Comparison of ENCODE assay signal across 20 cellular contexts in the genomic region with DNA sequence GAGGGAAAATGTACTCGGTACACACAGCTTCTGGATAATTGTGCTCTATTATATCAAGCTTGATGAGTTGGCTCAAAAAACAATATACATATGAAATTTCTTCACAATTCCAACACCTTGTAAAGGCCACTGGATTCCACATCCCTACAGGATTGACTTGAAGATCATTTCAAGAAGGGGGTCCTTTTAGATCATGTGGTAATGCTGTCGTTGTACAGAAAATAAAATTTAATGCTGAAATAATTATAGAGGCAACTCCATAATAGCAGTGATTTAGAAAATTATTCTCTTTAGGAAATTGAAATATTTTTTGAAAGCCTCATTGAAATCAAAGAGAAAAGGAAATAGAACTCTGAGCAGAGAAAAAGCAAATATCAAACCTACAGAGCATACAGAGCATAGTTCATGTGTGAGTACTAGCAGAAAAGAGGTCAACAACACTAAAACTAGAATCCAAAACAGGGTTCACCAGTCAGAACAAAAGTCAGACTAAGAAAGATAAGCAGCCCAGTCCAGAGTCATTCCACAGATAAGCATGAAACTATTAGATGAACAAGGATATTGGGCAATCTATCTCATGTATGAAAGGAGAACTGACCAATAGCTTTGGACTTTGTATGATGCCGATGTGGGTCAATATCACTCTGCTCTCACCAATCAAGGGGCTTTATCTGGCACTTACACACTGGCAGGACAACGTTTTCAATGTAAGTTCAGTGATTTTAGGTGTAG.
"Had no signal": no experiment of that assay in that cellular context is flagged by ENCODE, and none has a peak within 500 bp of the region (broad histone marks: within the 10 kb centered on the region; RNA-seq: fewer than 3 reads in every experiment).

No MANE protein-coding gene starts in this region.

- H3K36me3 Mint-ChIP-seq: mesothelial cell of epicardium; natural killer cell treated with Interleukin-12 subunit alpha and Interleukin-12 subunit beta and Interleukin-15 and Interleukin-18, amount 100 ng/mL, for 72 hours; stimulated activated memory B cell treated with anti-CD40 and anti-IgM and Interleukin-4, amounts not matched to agents 10 μg/mL and 1 μg/mL and 100 μg/mL, for 72 hours; T-cell had no signal

- H3K27me3 Mint-ChIP-seq: stimulated activated memory B cell treated with anti-CD40 and anti-IgM and Interleukin-4, amounts not matched to agents 10 μg/mL and 1 μg/mL and 100 μg/mL, for 72 hours; T-cell had no signal

- ATAC-seq: activated CD4-positive, CD25-positive, alpha-beta regulatory T cell treated with anti-CD3 and anti-CD28 coated beads, Interleukin-2, amount 50 U/mL, for 24 hours; activated CD8-positive, alpha-beta T cell treated with anti-CD3 and anti-CD28 coated beads, Interleukin-2, amount 10 ng/mL, durations not matched to agents 7 days and 5 days; left cardiac atrium; natural killer cell treated with Interleukin-12 subunit alpha and Interleukin-12 subunit beta and Interleukin-15 and Interleukin-18, amount 100 ng/mL, for 72 hours; sciatic nerve; stimulated activated memory B cell treated with anti-CD40 and anti-IgM and Interleukin-4, amounts not matched to agents 10 μg/mL and 1 μg/mL and 100 μg/mL, for 72 hours; T-cell had no signal

- H3K4me3 ChIP-seq: lung, pancreas, testis, upper lobe of left lung had no signal

- H3K9me3 Mint-ChIP-seq: activated CD4-positive, alpha-beta T cell treated with anti-CD3 and anti-CD28 coated beads, Interleukin-2, amount 10 ng/mL, durations not matched to agents 7 days and 5 days; natural killer cell treated with Interleukin-12 subunit alpha and Interleukin-12 subunit beta and Interleukin-15 and Interleukin-18, amount 100 ng/mL, for 72 hours; stimulated activated memory B cell treated with anti-CD40 and anti-IgM and Interleukin-4, amounts not matched to agents 10 μg/mL and 1 μg/mL and 100 μg/mL, for 72 hours had no signal

- H3K4me1 ChIP-seq: testis, upper lobe of left lung had no signal

- DNase-seq: activated CD4-positive, alpha-beta T cell treated with anti-CD3 and anti-CD28 coated beads, Interleukin-2, amount 10 ng/mL, durations not matched to agents 7 days and 5 days; activated CD8-positive, alpha-beta T cell treated with anti-CD3 and anti-CD28 coated beads, Interleukin-2, amount 10 ng/mL, durations not matched to agents 7 days and 5 days; activated effector memory CD4-positive, alpha-beta T cell treated with anti-CD3 and anti-CD28 coated beads, Interleukin-2, amount 50 U/mL, for 16 hours; activated naive CD4-positive, alpha-beta T cell treated with anti-CD3 and anti-CD28 coated beads, Interleukin-2, amount 50 U/mL, for 16 hours; activated T-cell treated with anti-CD3 and anti-CD28 coated beads, Interleukin-2, amount 50 U/mL, for 48 hours; cerebellar nuclear complex; cortex of kidney; left cardiac atrium; pancreas; stimulated activated CD4-positive, alpha-beta T cell treated with anti-CD3 and anti-CD28 coated beads, Interleukin-4, amount 100 ng/mL, for 24 hours; T-cell; testis; upper lobe of left lung had no signal

- H3K27ac Mint-ChIP-seq: activated CD4-positive, alpha-beta T cell treated with anti-CD3 and anti-CD28 coated beads, Interleukin-2, amount 10 ng/mL, durations not matched to agents 7 days and 5 days; activated CD8-positive, alpha-beta T cell treated with anti-CD3 and anti-CD28 coated beads, Interleukin-2, amount 10 ng/mL, durations not matched to agents 7 days and 5 days; mesothelial cell of epicardium; natural killer cell treated with Interleukin-12 subunit alpha and Interleukin-12 subunit beta and Interleukin-15 and Interleukin-18, amount 100 ng/mL, for 72 hours; stimulated activated memory B cell treated with anti-CD40 and anti-IgM and Interleukin-4, amounts not matched to agents 10 μg/mL and 1 μg/mL and 100 μg/mL, for 72 hours; T-cell had no signal

- H3K4me3 Mint-ChIP-seq: activated CD4-positive, alpha-beta T cell treated with anti-CD3 and anti-CD28 coated beads, Interleukin-2, amount 10 ng/mL, durations not matched to agents 7 days and 5 days; activated CD8-positive, alpha-beta T cell treated with anti-CD3 and anti-CD28 coated beads, Interleukin-2, amount 10 ng/mL, durations not matched to agents 7 days and 5 days; mesothelial cell of epicardium; natural killer cell treated with Interleukin-12 subunit alpha and Interleukin-12 subunit beta and Interleukin-15 and Interleukin-18, amount 100 ng/mL, for 72 hours; stimulated activated memory B cell treated with anti-CD40 and anti-IgM and Interleukin-4, amounts not matched to agents 10 μg/mL and 1 μg/mL and 100 μg/mL, for 72 hours; T-cell had no signal

- H3K27ac ChIP-seq: neutrophil, pancreas, testis, upper lobe of left lung had no signal

- H3K9me3 ChIP-seq: neutrophil, pancreas, testis, upper lobe of left lung had no signal

- H3K27me3 ChIP-seq: neutrophil, pancreas, testis, upper lobe of left lung had no signal

- H3K36me3 ChIP-seq: neutrophil, pancreas, upper lobe of left lung had no signal

- H3K4me1 Mint-ChIP-seq: activated CD4-positive, alpha-beta T cell treated with anti-CD3 and anti-CD28 coated beads, Interleukin-2, amount 10 ng/mL, durations not matched to agents 7 days and 5 days; stimulated activated memory B cell treated with anti-CD40 and anti-IgM and Interleukin-4, amounts not matched to agents 10 μg/mL and 1 μg/mL and 100 μg/mL, for 72 hours; T-cell had no signal
